ENCODE assay signal across 10 cellular contexts in genomic region chr5:10762776-10763500, GRCh38. TPM values are rescaled to one million over a fixed set of nuclear protein-coding genes. Genes with fewer than 3 reads are reported as not detected.
DNase-seq lines count a peak whose midpoint lies in the region; ATAC-seq and TF ChIP-seq lines count a peak whose summit lies in the region.
"Had no signal": no experiment of that assay in that cellular context is flagged by ENCODE, and none has a peak within 500 bp of the region (broad histone marks: within the 10 kb centered on the region; RNA-seq: fewer than 3 reads in every experiment).

No MANE protein-coding gene starts in this region.

- H3K27ac Mint-ChIP-seq in CD14-positive monocyte, result peak overlapping the region; percentile 97 to 99 (median 98)
- H3K27ac Mint-ChIP-seq in central memory CD8-positive, alpha-beta T cell (ENCODE audit: low read depth), result peak overlapping the region; percentile 48
- peak overlapping the region; percentile 34 for H3K27ac Mint-ChIP-seq in nephron progenitor cell

- no peak for ATAC-seq in central memory CD8-positive, alpha-beta T cell (replicated peaks; ENCODE audit: extremely low read depth, poor library complexity, severe bottlenecking)
- no peak for ATAC-seq in GM18520 (IDR thresholded peaks at IDR 0.05; ENCODE audit: unreplicated experiment)

- H3K27me3 Mint-ChIP-seq in CD14-positive monocyte (ENCODE audit: low read depth in 3 of 3), result peaks cover 0 to 2% (median 1%) of the 10 kb centered on the region in 3 donors
- H3K27me3 Mint-ChIP-seq in central memory CD8-positive, alpha-beta T cell, result peaks cover 14% of the 10 kb centered on the region
- H3K27me3 Mint-ChIP-seq in nephron progenitor cell (ENCODE audit: low read depth, poor library complexity), result peaks cover 16% of the 10 kb centered on the region

- DNase-seq in CD14-positive monocyte (ENCODE audit: low spot score) (no peak), M059J (ENCODE audit: low read depth) (peak; percentile 73), nephron progenitor cell (no peak), NCI-H1436 (lab: John Stamatoyannopoulos, UW) (no peak), DMS79 (lab: John Stamatoyannopoulos, UW) (no peak), DMS 273 (lab: John Stamatoyannopoulos, UW; ENCODE audit: unreplicated experiment) (no peak)
- DNase-seq in central memory CD8-positive, alpha-beta T cell (ENCODE audit: low spot score in 2 of 2), result no peak
- DNase-seq: activated CD4-positive, CD25-positive, alpha-beta regulatory T cell treated with anti-CD3 and anti-CD28 coated beads, Interleukin-2, amount 50 U/mL, for 72 hours; foreskin melanocyte had no signal

- H3K9me3 Mint-ChIP-seq in CD14-positive monocyte, result peaks cover 0 to 2% (median 0%) of the 10 kb centered on the region in 7 donors
- H3K9me3 Mint-ChIP-seq in central memory CD8-positive, alpha-beta T cell, result no peaks in the 10 kb centered on the region
- no peaks in the 10 kb centered on the region for H3K9me3 Mint-ChIP-seq in nephron progenitor cell

- H3K4me1 Mint-ChIP-seq in CD14-positive monocyte, result peaks cover 39% of the 10 kb centered on the region
- H3K4me1 Mint-ChIP-seq in central memory CD8-positive, alpha-beta T cell, result peaks cover 19% of the 10 kb centered on the region
- peaks cover 44% of the 10 kb centered on the region for H3K4me1 Mint-ChIP-seq in nephron progenitor cell

- intact Hi-C loops in CD14-positive monocyte (cut with micrococcal nuclease), result loop anchor here (5.0 to 10.0 kb wide), 4 partner anchors 61 to 311 kb away; no protein-coding TSS in a partner anchor

- H3K4me3 Mint-ChIP-seq in CD14-positive monocyte (peak overlapping the region; percentile 62 to 73), nephron progenitor cell (peak overlapping the region; percentile 77)
- H3K4me3 Mint-ChIP-seq in central memory CD8-positive, alpha-beta T cell, result peak overlapping the region; percentile 83

- H3K36me3 Mint-ChIP-seq in CD14-positive monocyte (peaks cover 0 to 10% of the 10 kb centered on the region in 2 donors), nephron progenitor cell (ENCODE audit: low read depth) (peaks cover 8% of the 10 kb centered on the region)
- H3K36me3 Mint-ChIP-seq in central memory CD8-positive, alpha-beta T cell (ENCODE audit: insufficient read depth), result peaks cover 9% of the 10 kb centered on the region

- no peak for TF ChIP-seq CTCF in CD14-positive monocyte (IDR thresholded peaks at IDR 0.05)
- no peak for TF ChIP-seq CTCF in nephron progenitor cell (IDR thresholded peaks at IDR 0.05)

RNA-seq across cellular contexts. Expression of gene DAP, which starts 1.9 kb away (rescaled TPM):
- 10 to 100 TPM; 60.9 to 69.0 TPM for polyA plus RNA-seq in CD14-positive monocyte
- 77.3 and 164 TPM in 2 replicates for total RNA-seq in M059J (2014; rRNA removed; shearing (Covaris generic))

Comparison
In these comparisons a context has a peak if more than half of its experiments do, and no peak if none do; other contexts are left out.
1. H3K27ac Mint-ChIP-seq: peak in every context shown above with its lines; median percentile 98 in CD14-positive monocyte; 48 in central memory CD8-positive, alpha-beta T cell; 34 in nephron progenitor cell.